In the genomic region with DNA sequence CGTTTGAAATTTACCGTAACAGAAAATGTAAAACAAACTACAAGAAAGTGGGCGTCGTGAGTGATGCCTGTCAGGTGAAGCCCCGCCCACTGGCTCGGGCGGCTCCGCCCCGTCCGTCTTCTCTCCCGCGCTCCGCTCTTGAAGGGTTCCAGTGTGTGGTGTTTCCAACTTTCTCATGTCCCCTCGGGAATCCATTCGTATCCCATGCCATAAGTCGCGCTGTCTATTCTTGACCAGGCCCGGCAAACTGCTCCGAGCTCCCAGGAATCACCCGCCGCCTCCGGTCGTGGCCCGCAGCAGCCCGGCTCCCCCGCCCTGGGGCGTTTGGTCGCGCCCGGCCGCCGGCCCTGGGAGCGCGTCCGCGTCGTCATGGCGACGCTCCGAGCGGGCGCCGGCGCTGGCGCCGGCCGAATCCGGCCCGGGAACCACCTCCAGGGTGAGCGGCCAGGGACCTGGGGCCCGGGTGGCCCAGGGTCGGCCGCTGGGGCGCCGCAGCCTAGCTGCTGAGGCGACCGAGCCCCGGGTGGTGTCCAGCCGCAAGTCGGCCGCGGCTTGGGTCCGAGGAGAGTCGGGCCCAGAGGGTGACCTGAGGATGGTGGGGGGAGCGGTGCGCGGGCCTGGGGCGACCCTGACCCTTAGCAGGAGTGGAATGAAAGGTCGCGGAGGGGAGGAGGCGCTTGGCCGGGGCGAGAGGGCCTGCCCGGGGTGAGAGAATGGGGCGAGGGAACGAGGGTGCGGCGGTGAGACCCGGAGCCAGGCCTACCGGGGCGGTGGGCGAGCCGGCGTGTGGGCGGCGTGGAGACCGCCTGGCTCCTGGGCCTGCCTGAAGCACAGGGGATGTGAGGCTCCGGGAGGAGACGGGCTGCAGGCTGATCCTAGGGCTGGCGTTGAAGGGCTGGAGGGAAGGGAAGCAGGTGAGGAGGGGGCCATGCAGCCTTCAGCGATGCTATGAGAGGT, we compare ENCODE assay signal across 1 cellular context.
A peak's percentile ranks its signal among the peaks of the same experiment; 100 is the strongest.
TF ChIP-seq lines count a peak whose summit lies in the region.

A gene (plus strand): TSS at position 375 of the 957 bp plus-strand sequence. CDS start 1,683 bp downstream, outside the sequence.

TF ChIP-seq in HepG2, 621 proteins besides CTCF, POLR2A, EP300 and RAD21 (continued from another document and continues in another):
- TF ChIP-seq, protein P1, sequence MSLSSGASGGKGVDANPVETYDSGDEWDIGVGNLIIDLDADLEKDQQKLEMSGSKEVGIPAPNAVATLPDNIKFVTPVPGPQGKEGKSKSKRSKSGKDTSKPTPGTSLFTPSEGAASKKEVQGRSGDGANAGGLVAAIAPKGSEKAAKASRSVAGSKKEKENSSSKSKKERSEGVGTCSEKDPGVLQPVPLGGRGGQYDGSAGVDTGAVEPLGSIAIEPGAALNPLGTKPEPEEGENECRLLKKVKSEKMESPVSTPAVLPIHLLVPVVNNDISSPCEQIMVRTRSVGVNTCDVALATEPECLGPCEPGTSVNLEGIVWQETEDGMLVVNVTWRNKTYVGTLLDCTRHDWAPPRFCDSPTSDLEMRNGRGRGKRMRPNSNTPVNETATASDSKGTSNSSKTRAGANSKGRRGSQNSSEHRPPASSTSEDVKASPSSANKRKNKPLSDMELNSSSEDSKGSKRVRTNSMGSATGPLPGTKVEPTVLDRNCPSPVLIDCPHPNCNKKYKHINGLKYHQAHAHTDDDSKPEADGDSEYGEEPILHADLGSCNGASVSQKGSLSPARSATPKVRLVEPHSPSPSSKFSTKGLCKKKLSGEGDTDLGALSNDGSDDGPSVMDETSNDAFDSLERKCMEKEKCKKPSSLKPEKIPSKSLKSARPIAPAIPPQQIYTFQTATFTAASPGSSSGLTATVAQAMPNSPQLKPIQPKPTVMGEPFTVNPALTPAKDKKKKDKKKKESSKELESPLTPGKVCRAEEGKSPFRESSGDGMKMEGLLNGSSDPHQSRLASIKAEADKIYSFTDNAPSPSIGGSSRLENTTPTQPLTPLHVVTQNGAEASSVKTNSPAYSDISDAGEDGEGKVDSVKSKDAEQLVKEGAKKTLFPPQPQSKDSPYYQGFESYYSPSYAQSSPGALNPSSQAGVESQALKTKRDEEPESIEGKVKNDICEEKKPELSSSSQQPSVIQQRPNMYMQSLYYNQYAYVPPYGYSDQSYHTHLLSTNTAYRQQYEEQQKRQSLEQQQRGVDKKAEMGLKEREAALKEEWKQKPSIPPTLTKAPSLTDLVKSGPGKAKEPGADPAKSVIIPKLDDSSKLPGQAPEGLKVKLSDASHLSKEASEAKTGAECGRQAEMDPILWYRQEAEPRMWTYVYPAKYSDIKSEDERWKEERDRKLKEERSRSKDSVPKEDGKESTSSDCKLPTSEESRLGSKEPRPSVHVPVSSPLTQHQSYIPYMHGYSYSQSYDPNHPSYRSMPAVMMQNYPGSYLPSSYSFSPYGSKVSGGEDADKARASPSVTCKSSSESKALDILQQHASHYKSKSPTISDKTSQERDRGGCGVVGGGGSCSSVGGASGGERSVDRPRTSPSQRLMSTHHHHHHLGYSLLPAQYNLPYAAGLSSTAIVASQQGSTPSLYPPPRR (CRISPR knock-in tag; IDR thresholded peaks at IDR 0.05; ENCODE audit: borderline replicate concordance) = peak; percentile 5; the same call in 1 of the 2 replicates
- TF ChIP-seq ZNF776 (CRISPR knock-in tag; IDR thresholded peaks at IDR 0.05) = no peak
- TF ChIP-seq SIX4 (CRISPR knock-in tag; IDR thresholded peaks at IDR 0.05) = no peak
- TF ChIP-seq CBX1 (IDR thresholded peaks at IDR 0.05; ENCODE audit: low read depth) = peak; percentile 21
- peak; percentile 39; the same call in 1 of the 2 replicates for TF ChIP-seq ZNF564 (CRISPR knock-in tag; IDR thresholded peaks at IDR 0.05)
- TF ChIP-seq, protein P2, sequence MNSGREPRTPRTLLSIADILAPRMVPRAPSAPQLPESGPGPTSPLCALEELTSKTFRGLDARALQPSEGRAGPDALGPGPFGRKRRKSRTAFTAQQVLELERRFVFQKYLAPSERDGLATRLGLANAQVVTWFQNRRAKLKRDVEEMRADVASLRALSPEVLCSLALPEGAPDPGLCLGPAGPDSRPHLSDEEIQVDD (CRISPR knock-in tag; IDR thresholded peaks at IDR 0.05; ENCODE audit: borderline replicate concordance) = 0 out of 2 replicates have a peak, but pooled peaks have one; percentile 36
- TF ChIP-seq KLF9 (CRISPR knock-in tag; IDR thresholded peaks at IDR 0.05; ENCODE audit: low read depth) = no peak
- TF ChIP-seq HMG20B (CRISPR knock-in tag; conservative IDR thresholded peaks at IDR 0.05) = no peak
- no peak for TF ChIP-seq ZNF484 (CRISPR knock-in tag; IDR thresholded peaks at IDR 0.05; ENCODE audit: borderline replicate concordance, low read depth)
- no peak for TF ChIP-seq ZNF543 (CRISPR knock-in tag; IDR thresholded peaks at IDR 0.05)
- no peak for TF ChIP-seq MLLT10 (CRISPR knock-in tag; IDR thresholded peaks at IDR 0.05)
- no peak for TF ChIP-seq SRY (CRISPR knock-in tag; IDR thresholded peaks at IDR 0.05)
- no peak for TF ChIP-seq ZFP36 (IDR thresholded peaks at IDR 0.05; ENCODE audit: borderline replicate concordance, low read depth, low read length, partially characterized antibody)
- TF ChIP-seq, protein P3, sequence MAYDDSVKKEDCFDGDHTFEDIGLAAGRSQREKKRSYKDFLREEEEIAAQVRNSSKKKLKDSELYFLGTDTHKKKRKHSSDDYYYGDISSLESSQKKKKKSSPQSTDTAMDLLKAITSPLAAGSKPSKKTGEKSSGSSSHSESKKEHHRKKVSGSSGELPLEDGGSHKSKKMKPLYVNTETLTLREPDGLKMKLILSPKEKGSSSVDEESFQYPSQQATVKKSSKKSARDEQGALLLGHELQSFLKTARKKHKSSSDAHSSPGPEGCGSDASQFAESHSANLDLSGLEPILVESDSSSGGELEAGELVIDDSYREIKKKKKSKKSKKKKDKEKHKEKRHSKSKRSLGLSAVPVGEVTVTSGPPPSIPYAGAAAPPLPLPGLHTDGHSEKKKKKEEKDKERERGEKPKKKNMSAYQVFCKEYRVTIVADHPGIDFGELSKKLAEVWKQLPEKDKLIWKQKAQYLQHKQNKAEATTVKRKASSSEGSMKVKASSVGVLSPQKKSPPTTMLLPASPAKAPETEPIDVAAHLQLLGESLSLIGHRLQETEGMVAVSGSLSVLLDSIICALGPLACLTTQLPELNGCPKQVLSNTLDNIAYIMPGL (CRISPR knock-in tag; IDR thresholded peaks at IDR 0.05; ENCODE audit: borderline replicate concordance in 1 of 2, low read depth in 1 of 2) = no peak
- no peak for TF ChIP-seq HIVEP1 (CRISPR knock-in tag; IDR thresholded peaks at IDR 0.05)
- TF ChIP-seq, protein P4, sequence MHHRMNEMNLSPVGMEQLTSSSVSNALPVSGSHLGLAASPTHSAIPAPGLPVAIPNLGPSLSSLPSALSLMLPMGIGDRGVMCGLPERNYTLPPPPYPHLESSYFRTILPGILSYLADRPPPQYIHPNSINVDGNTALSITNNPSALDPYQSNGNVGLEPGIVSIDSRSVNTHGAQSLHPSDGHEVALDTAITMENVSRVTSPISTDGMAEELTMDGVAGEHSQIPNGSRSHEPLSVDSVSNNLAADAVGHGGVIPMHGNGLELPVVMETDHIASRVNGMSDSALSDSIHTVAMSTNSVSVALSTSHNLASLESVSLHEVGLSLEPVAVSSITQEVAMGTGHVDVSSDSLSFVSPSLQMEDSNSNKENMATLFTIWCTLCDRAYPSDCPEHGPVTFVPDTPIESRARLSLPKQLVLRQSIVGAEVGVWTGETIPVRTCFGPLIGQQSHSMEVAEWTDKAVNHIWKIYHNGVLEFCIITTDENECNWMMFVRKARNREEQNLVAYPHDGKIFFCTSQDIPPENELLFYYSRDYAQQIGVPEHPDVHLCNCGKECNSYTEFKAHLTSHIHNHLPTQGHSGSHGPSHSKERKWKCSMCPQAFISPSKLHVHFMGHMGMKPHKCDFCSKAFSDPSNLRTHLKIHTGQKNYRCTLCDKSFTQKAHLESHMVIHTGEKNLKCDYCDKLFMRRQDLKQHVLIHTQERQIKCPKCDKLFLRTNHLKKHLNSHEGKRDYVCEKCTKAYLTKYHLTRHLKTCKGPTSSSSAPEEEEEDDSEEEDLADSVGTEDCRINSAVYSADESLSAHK (CRISPR knock-in tag; IDR thresholded peaks at IDR 0.05; ENCODE audit: borderline replicate concordance) = no peak
- no peak for TF ChIP-seq ELF3 (CRISPR knock-in tag; IDR thresholded peaks at IDR 0.05)
- TF ChIP-seq KDM5A (IDR thresholded peaks at IDR 0.05; ENCODE audit: borderline replicate concordance, low read length) = no peak
- TF ChIP-seq NKX3-1 (CRISPR knock-in tag; IDR thresholded peaks at IDR 0.05) = 0 out of 2 replicates have a peak, but pooled peaks have one; percentile 36
- no peak for TF ChIP-seq PAWR (CRISPR knock-in tag; IDR thresholded peaks at IDR 0.05; ENCODE audit: borderline replicate concordance)
- TF ChIP-seq, protein P5, sequence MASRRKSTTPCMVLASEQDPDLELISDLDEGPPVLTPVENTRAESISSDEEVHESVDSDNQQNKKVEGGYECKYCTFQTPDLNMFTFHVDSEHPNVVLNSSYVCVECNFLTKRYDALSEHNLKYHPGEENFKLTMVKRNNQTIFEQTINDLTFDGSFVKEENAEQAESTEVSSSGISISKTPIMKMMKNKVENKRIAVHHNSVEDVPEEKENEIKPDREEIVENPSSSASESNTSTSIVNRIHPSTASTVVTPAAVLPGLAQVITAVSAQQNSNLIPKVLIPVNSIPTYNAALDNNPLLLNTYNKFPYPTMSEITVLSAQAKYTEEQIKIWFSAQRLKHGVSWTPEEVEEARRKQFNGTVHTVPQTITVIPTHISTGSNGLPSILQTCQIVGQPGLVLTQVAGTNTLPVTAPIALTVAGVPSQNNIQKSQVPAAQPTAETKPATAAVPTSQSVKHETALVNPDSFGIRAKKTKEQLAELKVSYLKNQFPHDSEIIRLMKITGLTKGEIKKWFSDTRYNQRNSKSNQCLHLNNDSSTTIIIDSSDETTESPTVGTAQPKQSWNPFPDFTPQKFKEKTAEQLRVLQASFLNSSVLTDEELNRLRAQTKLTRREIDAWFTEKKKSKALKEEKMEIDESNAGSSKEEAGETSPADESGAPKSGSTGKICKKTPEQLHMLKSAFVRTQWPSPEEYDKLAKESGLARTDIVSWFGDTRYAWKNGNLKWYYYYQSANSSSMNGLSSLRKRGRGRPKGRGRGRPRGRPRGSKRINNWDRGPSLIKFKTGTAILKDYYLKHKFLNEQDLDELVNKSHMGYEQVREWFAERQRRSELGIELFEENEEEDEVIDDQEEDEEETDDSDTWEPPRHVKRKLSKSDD (CRISPR knock-in tag; IDR thresholded peaks at IDR 0.05; ENCODE audit: low read depth) = no peak
- TF ChIP-seq, protein P6, sequence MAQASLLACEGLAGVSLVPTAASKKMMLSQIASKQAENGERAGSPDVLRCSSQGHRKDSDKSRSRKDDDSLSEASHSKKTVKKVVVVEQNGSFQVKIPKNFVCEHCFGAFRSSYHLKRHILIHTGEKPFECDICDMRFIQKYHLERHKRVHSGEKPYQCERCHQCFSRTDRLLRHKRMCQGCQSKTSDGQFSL (CRISPR knock-in tag; IDR thresholded peaks at IDR 0.05) = peak; percentile 84; the same call in 1 of the 2 replicates
- TF ChIP-seq AGO1 (IDR thresholded peaks at IDR 0.05; ENCODE audit: low read depth, low read length, poor library complexity, severe bottlenecking) = no peak
- peak; percentile 55; the same call in 1 of the 2 replicates for TF ChIP-seq SPEN (CRISPR knock-in tag; IDR thresholded peaks at IDR 0.05; ENCODE audit: low read depth)
- TF ChIP-seq GPN1 (CRISPR knock-in tag; IDR thresholded peaks at IDR 0.05; ENCODE audit: borderline replicate concordance) = no peak
- TF ChIP-seq NFKB2 (CRISPR knock-in tag; IDR thresholded peaks at IDR 0.05; ENCODE audit: borderline replicate concordance) = peak; percentile 35; the same call in 1 of the 2 replicates
- peak; percentile 54 for TF ChIP-seq PHF8 (CRISPR knock-in tag; IDR thresholded peaks at IDR 0.05)
- TF ChIP-seq, protein P7, sequence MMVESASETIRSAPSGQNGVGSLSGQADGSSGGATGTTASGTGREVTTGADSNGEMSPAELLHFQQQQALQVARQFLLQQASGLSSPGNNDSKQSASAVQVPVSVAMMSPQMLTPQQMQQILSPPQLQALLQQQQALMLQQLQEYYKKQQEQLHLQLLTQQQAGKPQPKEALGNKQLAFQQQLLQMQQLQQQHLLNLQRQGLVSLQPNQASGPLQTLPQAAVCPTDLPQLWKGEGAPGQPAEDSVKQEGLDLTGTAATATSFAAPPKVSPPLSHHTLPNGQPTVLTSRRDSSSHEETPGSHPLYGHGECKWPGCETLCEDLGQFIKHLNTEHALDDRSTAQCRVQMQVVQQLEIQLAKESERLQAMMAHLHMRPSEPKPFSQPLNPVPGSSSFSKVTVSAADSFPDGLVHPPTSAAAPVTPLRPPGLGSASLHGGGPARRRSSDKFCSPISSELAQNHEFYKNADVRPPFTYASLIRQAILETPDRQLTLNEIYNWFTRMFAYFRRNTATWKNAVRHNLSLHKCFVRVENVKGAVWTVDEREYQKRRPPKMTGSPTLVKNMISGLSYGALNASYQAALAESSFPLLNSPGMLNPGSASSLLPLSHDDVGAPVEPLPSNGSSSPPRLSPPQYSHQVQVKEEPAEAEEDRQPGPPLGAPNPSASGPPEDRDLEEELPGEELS (CRISPR knock-in tag; IDR thresholded peaks at IDR 0.05) = no peak; the same call in 1 of the 2 replicates
- no peak for TF ChIP-seq HMG20A (CRISPR knock-in tag; IDR thresholded peaks at IDR 0.05; ENCODE audit: borderline replicate concordance)
- TF ChIP-seq ZNF180 (CRISPR knock-in tag; IDR thresholded peaks at IDR 0.05; ENCODE audit: borderline replicate concordance, low read depth) = no peak
- no peak for TF ChIP-seq SOX5 (CRISPR knock-in tag; IDR thresholded peaks at IDR 0.05; ENCODE audit: borderline replicate concordance)
- TF ChIP-seq, protein P8, sequence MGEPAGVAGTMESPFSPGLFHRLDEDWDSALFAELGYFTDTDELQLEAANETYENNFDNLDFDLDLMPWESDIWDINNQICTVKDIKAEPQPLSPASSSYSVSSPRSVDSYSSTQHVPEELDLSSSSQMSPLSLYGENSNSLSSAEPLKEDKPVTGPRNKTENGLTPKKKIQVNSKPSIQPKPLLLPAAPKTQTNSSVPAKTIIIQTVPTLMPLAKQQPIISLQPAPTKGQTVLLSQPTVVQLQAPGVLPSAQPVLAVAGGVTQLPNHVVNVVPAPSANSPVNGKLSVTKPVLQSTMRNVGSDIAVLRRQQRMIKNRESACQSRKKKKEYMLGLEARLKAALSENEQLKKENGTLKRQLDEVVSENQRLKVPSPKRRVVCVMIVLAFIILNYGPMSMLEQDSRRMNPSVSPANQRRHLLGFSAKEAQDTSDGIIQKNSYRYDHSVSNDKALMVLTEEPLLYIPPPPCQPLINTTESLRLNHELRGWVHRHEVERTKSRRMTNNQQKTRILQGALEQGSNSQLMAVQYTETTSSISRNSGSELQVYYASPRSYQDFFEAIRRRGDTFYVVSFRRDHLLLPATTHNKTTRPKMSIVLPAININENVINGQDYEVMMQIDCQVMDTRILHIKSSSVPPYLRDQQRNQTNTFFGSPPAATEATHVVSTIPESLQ (CRISPR knock-in tag; conservative IDR thresholded peaks at IDR 0.05) = no peak
- TF ChIP-seq MATR3 (CRISPR knock-in tag; IDR thresholded peaks at IDR 0.05) = peak; percentile 35; the same call in 1 of the 2 replicates
- no peak for TF ChIP-seq ZSCAN9 (CRISPR knock-in tag; IDR thresholded peaks at IDR 0.05; ENCODE audit: borderline replicate concordance)
- no peak for TF ChIP-seq ZFP62 (CRISPR knock-in tag; IDR thresholded peaks at IDR 0.05)
- TF ChIP-seq, protein P9, sequence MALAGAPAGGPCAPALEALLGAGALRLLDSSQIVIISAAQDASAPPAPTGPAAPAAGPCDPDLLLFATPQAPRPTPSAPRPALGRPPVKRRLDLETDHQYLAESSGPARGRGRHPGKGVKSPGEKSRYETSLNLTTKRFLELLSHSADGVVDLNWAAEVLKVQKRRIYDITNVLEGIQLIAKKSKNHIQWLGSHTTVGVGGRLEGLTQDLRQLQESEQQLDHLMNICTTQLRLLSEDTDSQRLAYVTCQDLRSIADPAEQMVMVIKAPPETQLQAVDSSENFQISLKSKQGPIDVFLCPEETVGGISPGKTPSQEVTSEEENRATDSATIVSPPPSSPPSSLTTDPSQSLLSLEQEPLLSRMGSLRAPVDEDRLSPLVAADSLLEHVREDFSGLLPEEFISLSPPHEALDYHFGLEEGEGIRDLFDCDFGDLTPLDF (CRISPR knock-in tag; IDR thresholded peaks at IDR 0.05) = peak; percentile 65; the same call in 1 of the 2 replicates
- TF ChIP-seq NPAS2 (CRISPR knock-in tag; IDR thresholded peaks at IDR 0.05; ENCODE audit: borderline replicate concordance) = no peak
